In genomic region chr3:67979342-67979741, GRCh38 we compare ENCODE assay signal across 35 cellular contexts.
"Had no signal": no experiment of that assay in that cellular context is flagged by ENCODE, and none has a peak within 500 bp of the region (broad histone marks: within the 10 kb centered on the region; RNA-seq: fewer than 3 reads in every experiment).

No MANE protein-coding gene starts in this region.

- H3K27me3 ChIP-seq: MG63 had no signal

- H3K4me3 ChIP-seq: MG63 had no signal

- H3K9me3 ChIP-seq: MG63 had no signal

- H3K36me3 ChIP-seq: MG63 had no signal

- DNase-seq: Kasumi-1, MG63, MM.1S, MV-4-11, NCI-H1048, NCI-H1092, NCI-H1092 treated with DMSO at 0.1 percent for 48 hours, NCI-H1105, NCI-H1105 treated with DMSO at 0.1 percent for 48 hours, NCI-H1417, NCI-H1417 treated with DMSO at 0.1 percent for 48 hours, NCI-H1436, NCI-H1436 treated with DMSO at 0.1 percent for 48 hours, NCI-H146, NCI-H1694, NCI-H1694 treated with DMSO at 0.1 percent for 48 hours, NCI-H187, NCI-H187 treated with DMSO at 0.1 percent for 48 hours, NCI-H1930, NCI-H2029, NCI-H2029 treated with DMSO at 0.1 percent for 48 hours, NCI-H2081, NCI-H2081 treated with DMSO at 0.1 percent for 48 hours, NCI-H2107, NCI-H2171, NCI-H2171 treated with DMSO at 0.1 percent for 48 hours, NCI-H2227 treated with DMSO at 0.1 percent for 48 hours, NCI-H226, NCI-H345, NCI-H446, NCI-H446 treated with DMSO at 0.1 percent for 48 hours, NCI-H510A, NCI-H510A treated with DMSO at 0.1 percent for 48 hours, NCI-H524, NCI-H524 treated with DMSO at 0.1 percent for 48 hours had no signal
